19 cellular contexts compared by ENCODE assay signal in genomic region chr2:139162456-139162855, GRCh38.
"Had no signal": no experiment of that assay in that cellular context is flagged by ENCODE, and none has a peak within 500 bp of the region (broad histone marks: within the 10 kb centered on the region; RNA-seq: fewer than 3 reads in every experiment).

No MANE protein-coding gene starts in this region.

- H3K27ac Mint-ChIP-seq: effector memory CD8-positive, alpha-beta T cell; naive thymus-derived CD4-positive, alpha-beta T cell; nephron; neural progenitor cell; progenitor cell of endocrine pancreas; stimulated activated naive B cell treated with anti-CD40 and anti-IgM and Interleukin-4, amounts not matched to agents 10 μg/mL and 1 μg/mL and 100 μg/mL, for 72 hours; stimulated activated naive CD8-positive, alpha-beta T cell treated with anti-CD3 and anti-CD28 coated beads, Interleukin-15, Interleukin-2, amounts not matched to agents 100 ng/mL and 50 ng/mL, for 24 hours had no signal

- H3K9me3 Mint-ChIP-seq: nephron, neural progenitor cell had no signal

- H3K4me1 ChIP-seq: lower lobe of right lung, neural progenitor cell, parathyroid adenoma, right atrium auricular region, spleen, suprapubic skin, transverse colon, upper lobe of right lung, uterus had no signal

- H3K4me3 ChIP-seq: lower lobe of right lung, neural progenitor cell, right atrium auricular region, spleen, suprapubic skin, transverse colon, upper lobe of right lung, uterus had no signal

- ATAC-seq: effector memory CD8-positive, alpha-beta T cell; left ventricle myocardium superior; lower lobe of right lung; naive thymus-derived CD4-positive, alpha-beta T cell; sciatic nerve; stimulated activated naive B cell treated with anti-CD40 and anti-IgM and Interleukin-4, amounts not matched to agents 10 μg/mL and 1 μg/mL and 100 μg/mL, for 72 hours; upper lobe of right lung had no signal

- H3K4me2 ChIP-seq: neural progenitor cell had no signal

- H3K9ac ChIP-seq: neural progenitor cell, parathyroid adenoma had no signal

- H2AFZ ChIP-seq: neural progenitor cell, parathyroid adenoma had no signal

- H3K27me3 ChIP-seq: neural progenitor cell, right atrium auricular region, spleen, suprapubic skin, transverse colon, upper lobe of right lung, uterus had no signal

- H3K27me3 Mint-ChIP-seq: effector memory CD8-positive, alpha-beta T cell; naive thymus-derived CD4-positive, alpha-beta T cell; progenitor cell of endocrine pancreas; stimulated activated naive B cell treated with anti-CD40 and anti-IgM and Interleukin-4, amounts not matched to agents 10 μg/mL and 1 μg/mL and 100 μg/mL, for 72 hours; stimulated activated naive CD8-positive, alpha-beta T cell treated with anti-CD3 and anti-CD28 coated beads, Interleukin-15, Interleukin-2, amounts not matched to agents 100 ng/mL and 50 ng/mL, for 24 hours had no signal

- H3K79me2 ChIP-seq: parathyroid adenoma had no signal

- H3K36me3 Mint-ChIP-seq: naive thymus-derived CD4-positive, alpha-beta T cell; neural progenitor cell; stimulated activated naive B cell treated with anti-CD40 and anti-IgM and Interleukin-4, amounts not matched to agents 10 μg/mL and 1 μg/mL and 100 μg/mL, for 72 hours had no signal

- H3K36me3 ChIP-seq: lower lobe of right lung, neural progenitor cell, right atrium auricular region, spleen, suprapubic skin, transverse colon, upper lobe of right lung, uterus had no signal

- H3K4me3 Mint-ChIP-seq: effector memory CD8-positive, alpha-beta T cell; naive thymus-derived CD4-positive, alpha-beta T cell; nephron; neural progenitor cell; stimulated activated naive B cell treated with anti-CD40 and anti-IgM and Interleukin-4, amounts not matched to agents 10 μg/mL and 1 μg/mL and 100 μg/mL, for 72 hours; stimulated activated naive CD8-positive, alpha-beta T cell treated with anti-CD3 and anti-CD28 coated beads, Interleukin-15, Interleukin-2, amounts not matched to agents 100 ng/mL and 50 ng/mL, for 24 hours had no signal

- H3K4me1 Mint-ChIP-seq: naive thymus-derived CD4-positive, alpha-beta T cell; nephron; neural progenitor cell; stimulated activated naive B cell treated with anti-CD40 and anti-IgM and Interleukin-4, amounts not matched to agents 10 μg/mL and 1 μg/mL and 100 μg/mL, for 72 hours had no signal

- DNase-seq: cortex of kidney; effector memory CD8-positive, alpha-beta T cell; hypothalamus; left ventricle myocardium superior; lower lobe of right lung; naive thymus-derived CD4-positive, alpha-beta T cell; spleen; stimulated activated naive B cell treated with anti-CD40 and anti-IgM and Interleukin-4, amounts not matched to agents 10 μg/mL and 1 μg/mL and 100 μg/mL, for 72 hours; transverse colon; upper lobe of right lung; uterus had no signal

- H3K27ac ChIP-seq: lower lobe of right lung, neural progenitor cell, parathyroid adenoma, right atrium auricular region, spleen, suprapubic skin, transverse colon, upper lobe of right lung, uterus had no signal

- H3K9me3 ChIP-seq: lower lobe of right lung, right atrium auricular region, suprapubic skin, transverse colon, upper lobe of right lung, uterus had no signal
